In the genomic region with DNA sequence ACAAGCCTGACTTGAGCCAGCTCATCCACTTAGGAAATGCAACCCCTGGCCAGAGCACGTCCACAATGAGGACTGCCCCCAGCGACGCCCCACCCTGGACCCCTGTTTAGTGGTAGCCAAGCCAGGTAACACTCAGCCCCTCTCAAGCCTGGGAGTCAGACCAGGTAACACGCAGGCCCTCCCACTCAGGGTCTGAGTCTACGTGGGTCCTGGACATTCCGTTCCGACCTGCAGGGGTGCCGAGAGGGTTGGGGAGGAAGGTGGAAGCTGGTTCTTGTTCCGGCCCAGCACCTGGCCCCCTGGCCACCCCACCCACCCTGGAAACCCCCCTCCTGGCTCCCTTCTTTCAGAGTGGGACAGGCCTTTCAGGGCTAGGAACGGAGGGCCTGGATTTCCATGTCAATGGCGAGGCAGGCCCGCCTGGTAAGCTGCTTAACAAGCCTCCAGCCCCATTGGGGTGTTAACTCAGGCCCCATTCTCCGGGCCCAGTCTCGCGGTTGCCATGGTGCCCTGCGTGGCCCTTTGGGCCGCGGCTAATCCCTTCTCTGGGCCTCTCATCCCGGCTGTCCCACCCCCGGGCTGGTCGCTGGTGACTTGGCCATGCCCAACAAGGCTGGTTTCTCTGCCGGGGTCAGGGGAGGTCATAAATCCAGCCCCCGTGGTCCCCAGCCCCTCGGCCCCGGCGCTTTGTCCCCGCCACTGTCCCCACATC, we compare ENCODE assay signal across 19 cellular contexts. TPM values are rescaled to one million over a fixed set of nuclear protein-coding genes. Genes with fewer than 3 reads are reported as not detected.
A peak's percentile ranks its signal among the peaks of the same experiment; 100 is the strongest.
DNase-seq lines count a peak whose midpoint lies in the region; ATAC-seq, FAIRE-seq and TF ChIP-seq lines count a peak whose summit lies in the region.
"Had no signal": no experiment of that assay in that cellular context is flagged by ENCODE, and none has a peak within 500 bp of the region (broad histone marks: within the 10 kb centered on the region; RNA-seq: fewer than 3 reads in every experiment).

No MANE protein-coding gene starts in this region.

- H3K4me1 Mint-ChIP-seq in progenitor cell of endocrine pancreas (ENCODE audit: low read depth) = peaks cover 5% of the 10 kb centered on the region
- peaks cover 6% of the 10 kb centered on the region for H3K4me1 Mint-ChIP-seq in activated naive CD8-positive, alpha-beta T cell treated with anti-CD3 and anti-CD28 coated beads, Interleukin-2, amount 50 U/mL, for 24 hours

- H3K27me3 Mint-ChIP-seq in progenitor cell of endocrine pancreas = peaks cover 6% of the 10 kb centered on the region
- H3K27me3 Mint-ChIP-seq in activated naive CD8-positive, alpha-beta T cell treated with anti-CD3 and anti-CD28 coated beads, Interleukin-2, amount 50 U/mL, for 24 hours = no peaks in the 10 kb centered on the region

- no peaks in the 10 kb centered on the region for H3K36me3 Mint-ChIP-seq in progenitor cell of endocrine pancreas (ENCODE audit: insufficient read depth)
- H3K36me3 Mint-ChIP-seq in activated naive CD8-positive, alpha-beta T cell treated with anti-CD3 and anti-CD28 coated beads, Interleukin-2, amount 50 U/mL, for 24 hours (ENCODE audit: low read depth) = no peaks in the 10 kb centered on the region
- H3K36me3 Mint-ChIP-seq: CD8-positive, alpha-beta memory T cell had no signal

- ATAC-seq in activated naive CD8-positive, alpha-beta T cell treated with anti-CD3 and anti-CD28 coated beads, Interleukin-2, amount 50 U/mL, for 24 hours = no peak

- no peak overlapping the region for H3K4me3 Mint-ChIP-seq in progenitor cell of endocrine pancreas (ENCODE audit: low read depth)
- no peak overlapping the region for H3K4me3 Mint-ChIP-seq in activated naive CD8-positive, alpha-beta T cell treated with anti-CD3 and anti-CD28 coated beads, Interleukin-2, amount 50 U/mL, for 24 hours
- H3K4me3 Mint-ChIP-seq: CD8-positive, alpha-beta memory T cell had no signal

- intact Hi-C loops in kidney (cut with DNase I) = no loop called here

- peak; percentile 82 for FAIRE-seq in HTR-8/SVneo (lab: Jason Lieb, UNC)
- FAIRE-seq in kidney (lab: Jason Lieb, UNC) = no peak
- peak; percentile 83 for FAIRE-seq in urothelium cell line (lab: Jason Lieb, UNC)

- no peaks in the 10 kb centered on the region for H3K36me3 ChIP-seq in kidney (ENCODE audit: control insufficient read depth in 1 of 2, insufficient read depth in 2 of 2, low read length in 2 of 2)

- H3K9me3 Mint-ChIP-seq in progenitor cell of endocrine pancreas (ENCODE audit: low read depth) = no peaks in the 10 kb centered on the region
- no peaks in the 10 kb centered on the region for H3K9me3 Mint-ChIP-seq in activated naive CD8-positive, alpha-beta T cell treated with anti-CD3 and anti-CD28 coated beads, Interleukin-2, amount 50 U/mL, for 24 hours
- H3K9me3 Mint-ChIP-seq: CD8-positive, alpha-beta memory T cell had no signal

- no peak overlapping the region for H3K9ac ChIP-seq in kidney (ENCODE audit: low read length in 2 of 2)

- no peak overlapping the region for H3K27ac Mint-ChIP-seq in progenitor cell of endocrine pancreas
- H3K27ac Mint-ChIP-seq in activated naive CD8-positive, alpha-beta T cell treated with anti-CD3 and anti-CD28 coated beads, Interleukin-2, amount 50 U/mL, for 24 hours = no peak overlapping the region

- no peaks in the 10 kb centered on the region for H3K9me3 ChIP-seq in kidney (ENCODE audit: control insufficient read depth in 1 of 2, low read length in 2 of 2)

- TF ChIP-seq CTCF in kidney (IDR thresholded peaks at IDR 0.05; ENCODE audit: borderline replicate concordance, extremely low read depth, insufficient read depth) (no peak), progenitor cell of endocrine pancreas (IDR thresholded peaks at IDR 0.05; ENCODE audit: unreplicated experiment) (no peak)

- H3K4me1 ChIP-seq in kidney (ENCODE audit: control insufficient read depth in 1 of 2, insufficient read depth in 1 of 2, low read depth in 1 of 2, low read length in 2 of 2) = no peaks in the 10 kb centered on the region

- H3K4me3 ChIP-seq in kidney (ENCODE audit: low read length in 2 of 2) = no peak overlapping the region
- H3K4me3 ChIP-seq: PC-9 had no signal

- no peak overlapping the region for H3K27ac ChIP-seq in kidney (ENCODE audit: low read depth in 2 of 2, low read length in 2 of 2)
- H3K27ac ChIP-seq: PC-9 had no signal

- DNase-seq in HTR-8/SVneo (ENCODE audit: insufficient read length, low spot score) = no peak
- peak; percentile 96 for DNase-seq in ecto neural progenitor cell (ENCODE audit: low spot score)
- peak; percentile 69 for DNase-seq in kidney
- DNase-seq in urothelium cell line (ENCODE audit: low spot score) = no peak
- DNase-seq in progenitor cell of endocrine pancreas (ENCODE audit: low spot score, unreplicated experiment) = no peak
- DNase-seq in activated naive CD8-positive, alpha-beta T cell treated with anti-CD3 and anti-CD28 coated beads, Interleukin-2, amount 50 U/mL, for 24 hours = no peak
- no peak for DNase-seq in hepatic stellate cell (ENCODE audit: low spot score)
- DNase-seq: ACHN; CD8-positive, alpha-beta memory T cell; HCEC 1CT; KBM-7; NCI-H1048; NCI-H146; NCI-H2081 treated with DMSO at 0.1 percent for 48 hours; NCI-H2227 treated with DMSO at 0.1 percent for 48 hours; NCI-H524 treated with DMSO at 0.1 percent for 48 hours; NK-92 treated with Interleukin-12 subunit alpha and Interleukin-12 subunit beta, amount 100 ng/mL, for 24 hours; PC-9 had no signal

RNA-seq across cellular contexts. Expression of a gene that starts 19.7 kb away (rescaled TPM):
- 18.4 TPM for total RNA-seq in kidney
- polyA plus RNA-seq in kidney (ENCODE audit: insufficient read depth, low read depth, low replicate concordance) = 5.0 TPM
- 9.7 and 10.6 TPM in 2 replicates for total RNA-seq in progenitor cell of endocrine pancreas

RNA-seq across cellular contexts. Expression of a gene that starts 23.7 kb away (rescaled TPM):
- not detected for total RNA-seq in kidney
- polyA plus RNA-seq in kidney (ENCODE audit: insufficient read depth, low read depth, low replicate concordance) = not detected
- not detected in 2 replicates for total RNA-seq in progenitor cell of endocrine pancreas
- total RNA-seq: CD8-positive, alpha-beta memory T cell; Daoy; PC-9 had no signal
- polyA plus RNA-seq: CD8-positive, alpha-beta memory T cell had no signal

RNA-seq across cellular contexts. Expression of a gene that starts 55.4 kb away (rescaled TPM):
- total RNA-seq in kidney (23.7 TPM), progenitor cell of endocrine pancreas (43.1 and 43.7 TPM in 2 replicates)
- 18.7 TPM for polyA plus RNA-seq in kidney (ENCODE audit: insufficient read depth, low read depth, low replicate concordance)

RNA-seq across cellular contexts. Expression of a gene that starts 58.9 kb away (rescaled TPM):
- total RNA-seq in kidney (27.8 TPM), progenitor cell of endocrine pancreas (32.5 and 33.5 TPM in 2 replicates)
- polyA plus RNA-seq in kidney (ENCODE audit: insufficient read depth, low read depth, low replicate concordance) = 6.1 TPM

Comparison
In these comparisons a context has a peak if more than half of its experiments do, and no peak if none do; other contexts are left out.
1. DNase-seq: peak in ecto neural progenitor cell (single experiment) and kidney (single experiment); none in HTR-8/SVneo (single experiment), urothelium cell line (single experiment), progenitor cell of endocrine pancreas (single experiment), activated naive CD8-positive, alpha-beta T cell treated with anti-CD3 and anti-CD28 coated beads, Interleukin-2, amount 50 U/mL, for 24 hours (single experiment) and hepatic stellate cell (single experiment).